ENCODE assay signal across 1 cellular context in genomic region chr1:905811-906531, GRCh38.
TF ChIP-seq lines count a peak whose summit lies in the region.

No MANE protein-coding gene starts in this region.

TF ChIP-seq in HEK293, 187 proteins besides CTCF, POLR2A, EP300 and RAD21 (continued from another document):
- TF ChIP-seq HIC1 (tag by site-specific recombination; IDR thresholded peaks at IDR 0.05) (peak; percentile 26; the same call in 1 of the 2 replicates), ZIC2 (tag by site-specific recombination; IDR thresholded peaks at IDR 0.05) (peak; percentile 82)
